ENCODE assay signal across 8 cellular contexts in the genomic region with DNA sequence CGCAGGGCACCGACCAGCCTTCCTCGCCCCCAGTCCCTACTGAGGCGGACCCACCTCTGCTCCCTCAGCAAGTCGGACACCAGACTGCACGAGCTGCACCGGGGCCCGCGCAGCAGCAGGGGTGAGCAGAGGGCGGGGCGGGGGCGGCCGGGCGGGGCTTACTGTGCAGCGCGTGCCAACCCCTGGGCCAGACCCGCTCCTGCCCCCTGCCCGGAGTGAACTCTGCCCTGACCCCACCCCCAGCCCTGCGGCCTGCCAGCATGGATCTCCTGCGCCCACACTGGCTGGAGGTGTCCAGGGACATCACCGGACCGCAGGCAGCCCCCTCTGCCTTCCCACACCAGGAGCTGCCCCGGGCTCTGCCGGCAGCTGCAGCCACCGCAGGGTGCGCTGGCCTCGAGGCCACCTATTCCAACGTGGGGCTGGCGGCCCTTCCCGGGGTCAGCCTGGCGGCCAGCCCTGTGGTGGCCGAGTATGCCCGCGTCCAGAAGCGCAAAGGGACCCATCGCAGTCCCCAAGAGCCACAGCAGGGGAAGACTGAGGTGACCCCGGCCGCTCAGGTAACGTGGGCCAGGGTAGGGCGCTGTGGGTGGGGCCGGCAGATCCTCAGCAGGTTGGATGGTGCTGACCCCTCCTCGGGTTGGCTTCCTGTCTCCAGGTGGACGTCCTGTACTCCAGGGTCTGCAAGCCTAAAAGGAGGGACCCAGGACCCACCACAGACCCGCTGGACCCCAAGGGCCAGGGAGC. TPM values are rescaled to one million over a fixed set of nuclear protein-coding genes. Genes with fewer than 3 reads are reported as not detected.
DNase-seq lines count a peak whose midpoint lies in the region; ATAC-seq and TF ChIP-seq lines count a peak whose summit lies in the region.

No MANE protein-coding gene starts in this region.

- no peak overlapping the region for H3K27ac Mint-ChIP-seq in endothelial cell (ENCODE audit: unreplicated experiment)

- DNase-seq in SK-N-DZ (ENCODE audit: low spot score) (peak; percentile 23), endothelial cell (ENCODE audit: low spot score) (peak; percentile 14), NOMO-1 treated with DMSO at 0.1 percent for 48 hours (lab: John Stamatoyannopoulos, UW; ENCODE audit: unreplicated experiment) (no peak), A172 (ENCODE audit: low spot score) (no peak)

- no peaks in the 10 kb centered on the region for H3K9me3 Mint-ChIP-seq in endothelial cell (ENCODE audit: unreplicated experiment)

- peaks cover 18% of the 10 kb centered on the region for H3K27me3 Mint-ChIP-seq in endothelial cell (ENCODE audit: unreplicated experiment)

- TF ChIP-seq POLR2A in GM18951 (IDR thresholded peaks at IDR 0.05; ENCODE audit: extremely low read depth, insufficient read depth, insufficient read length), result peak; percentile 47

- no peak overlapping the region for H3K4me3 Mint-ChIP-seq in endothelial cell (ENCODE audit: unreplicated experiment)

- in situ Hi-C loops in GM18951 (cut with MboI; ENCODE audit: low sequenced_read_pairs, unreplicated experiment), result no loop called here

- TF ChIP-seq CTCF in endothelial cell (IDR thresholded peaks at IDR 0.05; ENCODE audit: unreplicated experiment), result no peak

- H3K36me3 Mint-ChIP-seq in endothelial cell (ENCODE audit: low read depth, unreplicated experiment), result peaks cover 16% of the 10 kb centered on the region

- peak overlapping the region; percentile 32 to 53 (median 41) for H3K4me3 ChIP-seq in skin epidermis

- H3K27ac ChIP-seq in skin epidermis, result peak overlapping the region in 20 of 21 experiments; percentile 6 to 94 (median 75)

- H3K4me1 Mint-ChIP-seq in endothelial cell (ENCODE audit: unreplicated experiment), result no peaks in the 10 kb centered on the region

- ATAC-seq in GM21786 (IDR thresholded peaks at IDR 0.05; ENCODE audit: unreplicated experiment) (no peak), GM21526 (IDR thresholded peaks at IDR 0.05; ENCODE audit: low FRiP score, unreplicated experiment) (no peak)

RNA-seq across cellular contexts. Expression of gene SLC2A4RG, which starts 1.5 kb away (rescaled TPM):
- polyA plus RNA-seq in SK-N-DZ (2014; cell fraction: cytosol; rRNA removed), result 50.4 and 67.1 TPM in 2 replicates
- 316 and 353 TPM in 2 replicates for polyA plus RNA-seq in SK-N-DZ (2014; cell fraction: nucleus; rRNA removed)
- total RNA-seq in endothelial cell (ENCODE audit: unreplicated experiment), result 69.6 TPM
- total RNA-seq in A172 (2014; rRNA removed; shearing (Covaris generic)), result 88.0 and 97.9 TPM in 2 replicates

RNA-seq across cellular contexts. Expression of gene LIME1, which starts 1.6 kb away (rescaled TPM):
- polyA plus RNA-seq in SK-N-DZ (2014; cell fraction: cytosol; rRNA removed), result 22.8 and 33.6 TPM in 2 replicates
- 394 and 517 TPM in 2 replicates for polyA plus RNA-seq in SK-N-DZ (2014; cell fraction: nucleus; rRNA removed)
- total RNA-seq in endothelial cell (ENCODE audit: unreplicated experiment), result 8.1 TPM
- total RNA-seq in A172 (2014; rRNA removed; shearing (Covaris generic)), result 53.8 and 59.0 TPM in 2 replicates

RNA-seq across cellular contexts. Expression of gene ZGPAT, which starts 30.3 kb away (rescaled TPM):
- polyA plus RNA-seq in SK-N-DZ (2014; cell fraction: cytosol; rRNA removed), result 22.1 and 62.6 TPM in 2 replicates
- polyA plus RNA-seq in SK-N-DZ (2014; cell fraction: nucleus; rRNA removed), result 151 and 241 TPM in 2 replicates
- 34.9 TPM for total RNA-seq in endothelial cell (ENCODE audit: unreplicated experiment)
- 29.8 and 33.2 TPM in 2 replicates for total RNA-seq in A172 (2014; rRNA removed; shearing (Covaris generic))

RNA-seq across cellular contexts. Expression of gene ARFRP1, which starts 30.3 kb away (rescaled TPM):
- polyA plus RNA-seq in SK-N-DZ (2014; cell fraction: cytosol; rRNA removed), result 72.1 and 74.1 TPM in 2 replicates
- polyA plus RNA-seq in SK-N-DZ (2014; cell fraction: nucleus; rRNA removed), result 137 and 172 TPM in 2 replicates
- 33.4 TPM for total RNA-seq in endothelial cell (ENCODE audit: unreplicated experiment)
- total RNA-seq in A172 (2014; rRNA removed; shearing (Covaris generic)), result 61.1 and 65.7 TPM in 2 replicates

RNA-seq across cellular contexts. Expression of gene TNFRSF6B, which starts 41.7 kb away (rescaled TPM):
- 0.69 and 1.8 TPM in 2 replicates for polyA plus RNA-seq in SK-N-DZ (2014; cell fraction: cytosol; rRNA removed)
- polyA plus RNA-seq in SK-N-DZ (2014; cell fraction: nucleus; rRNA removed), result 2.0 and 15.0 TPM in 2 replicates
- total RNA-seq in endothelial cell (ENCODE audit: unreplicated experiment), result not detected
- 2.4 and 3.4 TPM in 2 replicates for total RNA-seq in A172 (2014; rRNA removed; shearing (Covaris generic))

Comparison
In these comparisons a context has a peak if more than half of its experiments do, and no peak if none do; other contexts are left out.
1. DNase-seq: peak in SK-N-DZ (single experiment) and endothelial cell (single experiment); none in NOMO-1 treated with DMSO at 0.1 percent for 48 hours (single experiment) and A172 (single experiment).